In genomic region chr9:109355564-109356297, GRCh38 we compare ENCODE assay signal across 21 cellular contexts. TPM values are rescaled to one million over a fixed set of nuclear protein-coding genes. Genes with fewer than 3 reads are reported as not detected.
DNase-seq lines count a peak whose midpoint lies in the region; ATAC-seq and TF ChIP-seq lines count a peak whose summit lies in the region.
"Had no signal": no experiment of that assay in that cellular context is flagged by ENCODE, and none has a peak within 500 bp of the region (broad histone marks: within the 10 kb centered on the region; RNA-seq: fewer than 3 reads in every experiment).

No MANE protein-coding gene starts in this region.

- H3K4me1 Mint-ChIP-seq in Calu3 (ENCODE audit: low read depth, unreplicated experiment) = no peaks in the 10 kb centered on the region
- H3K4me1 Mint-ChIP-seq: IgD-negative memory B cell had no signal

- CTCF ChIA-PET in Calu3 (lab: Charles Lee) = no interaction called here

- peak; percentile 66 for DNase-seq in DMS53 (lab: John Stamatoyannopoulos, UW)
- DNase-seq in NCI-H524 treated with DMSO at 0.1 percent for 48 hours (lab: John Stamatoyannopoulos, UW) = peak; percentile 65
- DNase-seq in left kidney (ENCODE audit: low read depth, low spot score) = peak; percentile 18
- DNase-seq in Calu3 = no peak
- DNase-seq in cerebellum (ENCODE audit: low spot score) = no peak
- DNase-seq: activated CD4-positive, alpha-beta T cell treated with anti-CD3 and anti-CD28 coated beads, Interleukin-2, amount 50 U/mL, for 1 hour; activated CD8-positive, alpha-beta memory T cell treated with anti-CD3 and anti-CD28 coated beads, Interleukin-2, amount 50 U/mL, for 48 hours; activated gamma-delta T cell treated with Interleukin-2 at 50 U/mL for 16 hours; amniotic stem cell; DND-41; left colon; MM.1S; mucosa of descending colon; NCI-H2081 treated with DMSO at 0.1 percent for 48 hours; RPMI8226; SW 1271 had no signal

- no peaks in the 10 kb centered on the region for H3K9me3 Mint-ChIP-seq in Calu3 (ENCODE audit: low read depth, unreplicated experiment)
- H3K9me3 Mint-ChIP-seq: neural progenitor cell had no signal

- ATAC-seq in GM18868 (IDR thresholded peaks at IDR 0.05; ENCODE audit: unreplicated experiment) (no peak), HG02642 (IDR thresholded peaks at IDR 0.05; ENCODE audit: poor library complexity, unreplicated experiment) (no peak)
- ATAC-seq: left colon, mucosa of descending colon had no signal

- no peak overlapping the region for H3K27ac Mint-ChIP-seq in Calu3 (ENCODE audit: unreplicated experiment)
- H3K27ac Mint-ChIP-seq: neural progenitor cell had no signal

- no peak overlapping the region for H3K4me3 Mint-ChIP-seq in Calu3 (ENCODE audit: low read depth, unreplicated experiment)
- H3K4me3 Mint-ChIP-seq: IgD-negative memory B cell had no signal

- intact Hi-C loops in Calu3 (cut with micrococcal nuclease; ENCODE audit: unreplicated experiment) = no loop called here

- BruUV-seq in Calu3 (replicated peaks; lab: Mats Ljungman, UMichigan) = no TSS peak

- TF ChIP-seq EP300 in Ishikawa (IDR thresholded peaks at IDR 0.05; ENCODE audit: borderline replicate concordance) = no peak

- H3K27me3 Mint-ChIP-seq in Calu3 (ENCODE audit: unreplicated experiment) = no peaks in the 10 kb centered on the region

- no peak for TF ChIP-seq RAD21 in Ishikawa (IDR thresholded peaks at IDR 0.05; ENCODE audit: low read depth)

- no peaks in the 10 kb centered on the region for H3K36me3 Mint-ChIP-seq in Calu3 (ENCODE audit: insufficient read depth, unreplicated experiment)
- H3K36me3 Mint-ChIP-seq: IgD-negative memory B cell, neural progenitor cell had no signal

- TF ChIP-seq CTCF in Calu3 (IDR thresholded peaks at IDR 0.05; ENCODE audit: unreplicated experiment) = no peak

TF ChIP-seq in Ishikawa, 13 proteins besides CTCF, POLR2A, EP300 and RAD21:
- TF ChIP-seq CEBPB (IDR thresholded peaks at IDR 0.05) (no peak), REST (IDR thresholded peaks at IDR 0.05; ENCODE audit: low read depth) (no peak), MAX (IDR thresholded peaks at IDR 0.05) (peak; percentile 74), NFIC (IDR thresholded peaks at IDR 0.05) (no peak), USF1 (IDR thresholded peaks at IDR 0.05) (peak; percentile 68; the same call in 1 of the 2 replicates), TCF12 (IDR thresholded peaks at IDR 0.05; ENCODE audit: low read depth) (no peak)

RNA-seq across cellular contexts. Expression of gene EPB41L4B, which starts 34.9 kb away (rescaled TPM):
- total RNA-seq in Calu3 (2022) (4.6 and 5.8 TPM in 2 replicates), cerebellum (14.1 TPM)

Comparison
In these comparisons a context has a peak if more than half of its experiments do, and no peak if none do; other contexts are left out.
1. DNase-seq: peak in DMS53 (single experiment), NCI-H524 treated with DMSO at 0.1 percent for 48 hours (single experiment) and left kidney (single experiment); none in Calu3 (single experiment) and cerebellum (single experiment).